ENCODE assay signal across 36 cellular contexts in genomic region chr17:11739848-11740247, GRCh38.
DNase-seq lines count a peak whose midpoint lies in the region; ATAC-seq, FAIRE-seq and TF ChIP-seq lines count a peak whose summit lies in the region.
"Had no signal": no experiment of that assay in that cellular context is flagged by ENCODE, and none has a peak within 500 bp of the region (broad histone marks: within the 10 kb centered on the region; RNA-seq: fewer than 3 reads in every experiment).

No MANE protein-coding gene starts in this region.

- H3K9ac ChIP-seq in SK-N-MC (ENCODE audit: insufficient read length) = no peak overlapping the region
- H3K9ac ChIP-seq: BLaER1; BLaER1 treated with 17β-estradiol and CSF1 and Interleukin-3, amounts not matched to agents 10 nM and 100 nM had no signal

- no peaks in the 10 kb centered on the region for H3K4me1 ChIP-seq in left lung
- no peaks in the 10 kb centered on the region for H3K4me1 ChIP-seq in upper lobe of right lung
- H3K4me1 ChIP-seq: A549; BE2C; BLaER1; BLaER1 treated with 17β-estradiol and CSF1 and Interleukin-3, amounts not matched to agents 10 nM and 100 nM; Caco-2 had no signal

- peak overlapping the region; percentile 78 for H3K27ac ChIP-seq in SK-N-MC
- H3K27ac ChIP-seq in left lung = no peak overlapping the region
- H3K27ac ChIP-seq in upper lobe of right lung = no peak overlapping the region
- H3K27ac ChIP-seq: 22Rv1; A549; BLaER1; BLaER1 treated with 17β-estradiol and CSF1 and Interleukin-3, amounts not matched to agents 10 nM and 100 nM; C4-2B had no signal

- ATAC-seq in left lung (peak; percentile 56), upper lobe of right lung (peak; percentile 55)
- ATAC-seq: A549; CD8-positive, alpha-beta T cell had no signal

- no peak for TF ChIP-seq POLR2A in H54 (IDR thresholded peaks at IDR 0.05; ENCODE audit: low read depth, low read length)

- H3K27ac Mint-ChIP-seq in osteocyte (ENCODE audit: unreplicated experiment) = no peak overlapping the region
- H3K27ac Mint-ChIP-seq: B cell; CD14-positive monocyte; CD4-positive, alpha-beta memory T cell; CD4-positive, alpha-beta T cell; CD8-positive, alpha-beta memory T cell; CD8-positive, alpha-beta T cell had no signal

- no peak overlapping the region for H3K4me3 Mint-ChIP-seq in osteocyte (ENCODE audit: unreplicated experiment)
- H3K4me3 Mint-ChIP-seq: B cell; CD14-positive monocyte; CD4-positive, alpha-beta memory T cell; CD4-positive, alpha-beta T cell; CD4-positive, CD25-positive, alpha-beta regulatory T cell; CD8-positive, alpha-beta memory T cell; CD8-positive, alpha-beta T cell had no signal

- H3K4me3 ChIP-seq in SK-N-MC (peak overlapping the region; percentile 36), left lung (no peak overlapping the region), upper lobe of right lung (no peak overlapping the region)
- H3K4me3 ChIP-seq: A549; BLaER1; BLaER1 treated with 17β-estradiol and CSF1 and Interleukin-3, amounts not matched to agents 10 nM and 100 nM had no signal

- H3K36me3 Mint-ChIP-seq in osteocyte (ENCODE audit: unreplicated experiment) = no peaks in the 10 kb centered on the region
- H3K36me3 Mint-ChIP-seq: CD14-positive monocyte; CD4-positive, alpha-beta memory T cell; CD4-positive, CD25-positive, alpha-beta regulatory T cell; CD8-positive, alpha-beta memory T cell; CD8-positive, alpha-beta T cell had no signal

- H3K9me3 Mint-ChIP-seq in osteocyte (ENCODE audit: unreplicated experiment) = peaks cover 19% of the 10 kb centered on the region
- H3K9me3 Mint-ChIP-seq: CD8-positive, alpha-beta T cell had no signal

- no peaks in the 10 kb centered on the region for H3K4me1 Mint-ChIP-seq in osteocyte (ENCODE audit: unreplicated experiment)
- H3K4me1 Mint-ChIP-seq: B cell; CD14-positive monocyte; CD4-positive, alpha-beta memory T cell; CD4-positive, CD25-positive, alpha-beta regulatory T cell; CD8-positive, alpha-beta memory T cell had no signal

- DNase-seq in SK-N-MC (ENCODE audit: low read depth, low spot score) (no peak), left lung (no peak), osteocyte (ENCODE audit: extremely low spot score, unreplicated experiment) (peak; percentile 72), upper lobe of right lung (no peak), NCI-H1436 (lab: John Stamatoyannopoulos, UW) (no peak), H54 (ENCODE audit: insufficient read length, low spot score) (no peak), NCI-H82 (lab: John Stamatoyannopoulos, UW) (no peak)
- DNase-seq in activated CD4-positive, alpha-beta T cell treated with anti-CD3 and anti-CD28 coated beads for 48 hours = no peak
- DNase-seq: 8988T; ACHN; AML-193; BE2C; Caco-2; Calu3; CD4-positive, alpha-beta memory T cell; CD4-positive, alpha-beta T cell; CD4-positive, CD25-positive, alpha-beta regulatory T cell; CD8-positive, alpha-beta memory T cell; CD8-positive, alpha-beta T cell; COR-L47; DMS 273 treated with DMSO at 0.1 percent for 48 hours; DMS153; DMS53; DMS79; DMS79 treated with DMSO at 0.1 percent for 48 hours; DND-41; EL had no signal

- intact Hi-C loops in left lung (cut with DNase I) (no loop called here), upper lobe of right lung (cut with DNase I) (no loop called here)

- no peaks in the 10 kb centered on the region for H3K9me3 ChIP-seq in SK-N-MC (ENCODE audit: low read depth, low read length)
- no peaks in the 10 kb centered on the region for H3K9me3 ChIP-seq in left lung
- no peaks in the 10 kb centered on the region for H3K9me3 ChIP-seq in upper lobe of right lung
- H3K9me3 ChIP-seq: BE2C, BLaER1, Caco-2 had no signal

- H3K36me3 ChIP-seq in SK-N-MC (ENCODE audit: insufficient read depth, low read length) (no peaks in the 10 kb centered on the region), left lung (no peaks in the 10 kb centered on the region), upper lobe of right lung (no peaks in the 10 kb centered on the region)
- H3K36me3 ChIP-seq: BE2C; BLaER1; BLaER1 treated with 17β-estradiol and CSF1 and Interleukin-3, amounts not matched to agents 10 nM and 100 nM had no signal

- no peaks in the 10 kb centered on the region for H3K27me3 Mint-ChIP-seq in osteocyte (ENCODE audit: unreplicated experiment)
- H3K27me3 Mint-ChIP-seq: B cell; CD4-positive, alpha-beta memory T cell; CD4-positive, alpha-beta T cell; CD4-positive, CD25-positive, alpha-beta regulatory T cell had no signal

- FAIRE-seq in H54 (lab: Jason Lieb, UNC) = no peak
- FAIRE-seq: A204.1, A549, D721Med had no signal

- TF ChIP-seq CTCF in left lung (IDR thresholded peaks at IDR 0.05) = no peak
- no peak for TF ChIP-seq CTCF in osteocyte (IDR thresholded peaks at IDR 0.05)
- no peak for TF ChIP-seq CTCF in upper lobe of right lung (IDR thresholded peaks at IDR 0.05)

- H3K27me3 ChIP-seq in left lung = no peaks in the 10 kb centered on the region
- H3K27me3 ChIP-seq in upper lobe of right lung = no peaks in the 10 kb centered on the region
- H3K27me3 ChIP-seq: BE2C; BLaER1; BLaER1 treated with 17β-estradiol and CSF1 and Interleukin-3, amounts not matched to agents 10 nM and 100 nM had no signal
